ENCODE assay signal across 1 cellular context in genomic region chr14:93116676-93117200, GRCh38.
TF ChIP-seq lines count a peak whose summit lies in the region.

No MANE protein-coding gene starts in this region.

TF ChIP-seq in HepG2, 621 proteins besides CTCF, POLR2A, EP300 and RAD21:
- TF ChIP-seq, protein P1, sequence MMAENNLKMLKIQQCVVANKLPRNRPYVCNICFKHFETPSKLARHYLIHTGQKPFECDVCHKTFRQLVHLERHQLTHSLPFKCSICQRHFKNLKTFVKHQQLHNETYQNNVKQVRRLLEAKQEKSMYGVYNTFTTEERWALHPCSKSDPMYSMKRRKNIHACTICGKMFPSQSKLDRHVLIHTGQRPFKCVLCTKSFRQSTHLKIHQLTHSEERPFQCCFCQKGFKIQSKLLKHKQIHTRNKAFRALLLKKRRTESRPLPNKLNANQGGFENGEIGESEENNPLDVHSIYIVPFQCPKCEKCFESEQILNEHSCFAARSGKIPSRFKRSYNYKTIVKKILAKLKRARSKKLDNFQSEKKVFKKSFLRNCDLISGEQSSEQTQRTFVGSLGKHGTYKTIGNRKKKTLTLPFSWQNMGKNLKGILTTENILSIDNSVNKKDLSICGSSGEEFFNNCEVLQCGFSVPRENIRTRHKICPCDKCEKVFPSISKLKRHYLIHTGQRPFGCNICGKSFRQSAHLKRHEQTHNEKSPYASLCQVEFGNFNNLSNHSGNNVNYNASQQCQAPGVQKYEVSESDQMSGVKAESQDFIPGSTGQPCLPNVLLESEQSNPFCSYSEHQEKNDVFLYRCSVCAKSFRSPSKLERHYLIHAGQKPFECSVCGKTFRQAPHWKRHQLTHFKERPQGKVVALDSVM (CRISPR knock-in tag; IDR thresholded peaks at IDR 0.05), result peak; percentile 85
- no peak for TF ChIP-seq ZSCAN21 (CRISPR knock-in tag; IDR thresholded peaks at IDR 0.05; ENCODE audit: borderline replicate concordance)
- no peak for TF ChIP-seq ZNF883 (CRISPR knock-in tag; IDR thresholded peaks at IDR 0.05; ENCODE audit: not compliant biosample characterization)
- TF ChIP-seq ZNF776 (CRISPR knock-in tag; IDR thresholded peaks at IDR 0.05), result no peak
- TF ChIP-seq LRRFIP1 (CRISPR knock-in tag; conservative IDR thresholded peaks at IDR 0.05), result no peak
- TF ChIP-seq ZSCAN25 (CRISPR knock-in tag; IDR thresholded peaks at IDR 0.05), result no peak
- TF ChIP-seq, protein P2, sequence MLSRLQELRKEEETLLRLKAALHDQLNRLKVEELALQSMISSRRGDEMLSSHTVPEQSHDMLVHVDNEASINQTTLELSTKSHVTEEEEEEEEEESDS (CRISPR knock-in tag; IDR thresholded peaks at IDR 0.05; ENCODE audit: borderline replicate concordance), result no peak
- TF ChIP-seq TGIF2 (CRISPR knock-in tag; IDR thresholded peaks at IDR 0.05), result no peak
- no peak for TF ChIP-seq KLF15 (CRISPR knock-in tag; IDR thresholded peaks at IDR 0.05; ENCODE audit: borderline replicate concordance)
- TF ChIP-seq ATF1 (CRISPR knock-in tag; IDR thresholded peaks at IDR 0.05), result no peak
- TF ChIP-seq, protein P3, sequence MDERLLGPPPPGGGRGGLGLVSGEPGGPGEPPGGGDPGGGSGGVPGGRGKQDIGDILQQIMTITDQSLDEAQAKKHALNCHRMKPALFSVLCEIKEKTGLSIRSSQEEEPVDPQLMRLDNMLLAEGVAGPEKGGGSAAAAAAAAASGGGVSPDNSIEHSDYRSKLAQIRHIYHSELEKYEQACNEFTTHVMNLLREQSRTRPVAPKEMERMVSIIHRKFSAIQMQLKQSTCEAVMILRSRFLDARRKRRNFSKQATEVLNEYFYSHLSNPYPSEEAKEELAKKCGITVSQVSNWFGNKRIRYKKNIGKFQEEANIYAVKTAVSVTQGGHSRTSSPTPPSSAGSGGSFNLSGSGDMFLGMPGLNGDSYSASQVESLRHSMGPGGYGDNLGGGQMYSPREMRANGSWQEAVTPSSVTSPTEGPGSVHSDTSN (CRISPR knock-in tag; IDR thresholded peaks at IDR 0.05), result no peak
- TF ChIP-seq NCOA5 (CRISPR knock-in tag; IDR thresholded peaks at IDR 0.05), result no peak
- no peak for TF ChIP-seq ZNF354B (CRISPR knock-in tag; IDR thresholded peaks at IDR 0.05)
- TF ChIP-seq ZNF563 (CRISPR knock-in tag; IDR thresholded peaks at IDR 0.05), result no peak
- no peak for TF ChIP-seq ZZZ3 (CRISPR knock-in tag; IDR thresholded peaks at IDR 0.05; ENCODE audit: borderline replicate concordance)
- TF ChIP-seq ZNF253 (CRISPR knock-in tag; IDR thresholded peaks at IDR 0.05; ENCODE audit: borderline replicate concordance), result no peak
- TF ChIP-seq SALL1 (CRISPR knock-in tag; IDR thresholded peaks at IDR 0.05), result no peak
- TF ChIP-seq HOXA7 (CRISPR knock-in tag; IDR thresholded peaks at IDR 0.05), result no peak
- no peak for TF ChIP-seq HOXA9 (CRISPR knock-in tag; IDR thresholded peaks at IDR 0.05; ENCODE audit: borderline replicate concordance)
- no peak for TF ChIP-seq ZNF556 (CRISPR knock-in tag; IDR thresholded peaks at IDR 0.05; ENCODE audit: borderline replicate concordance)
- 0 out of 2 replicates have a peak, but pooled peaks have one; percentile 2 for TF ChIP-seq KLF6 (CRISPR knock-in tag; IDR thresholded peaks at IDR 0.05)
- no peak for TF ChIP-seq TSC22D2 (CRISPR knock-in tag; IDR thresholded peaks at IDR 0.05; ENCODE audit: borderline replicate concordance)
- TF ChIP-seq REL (CRISPR knock-in tag; conservative IDR thresholded peaks at IDR 0.05), result no peak
- peak; percentile 51; the same call in 1 of the 2 replicates for TF ChIP-seq ZNF3 (CRISPR knock-in tag; IDR thresholded peaks at IDR 0.05)
- peak; percentile 94 for TF ChIP-seq ZNF121 (CRISPR knock-in tag; IDR thresholded peaks at IDR 0.05)
- TF ChIP-seq ZNF629 (CRISPR knock-in tag; conservative IDR thresholded peaks at IDR 0.05), result no peak
TF ChIP-seq in HepG2: peak in this region for 4.
